ENCODE assay signal across 14 cellular contexts in genomic region chr12:1912580-1913376, GRCh38. TPM values are rescaled to one million over a fixed set of nuclear protein-coding genes. Genes with fewer than 3 reads are reported as not detected.
DNase-seq lines count a peak whose midpoint lies in the region; ATAC-seq, FAIRE-seq and TF ChIP-seq lines count a peak whose summit lies in the region.
"Had no signal": no experiment of that assay in that cellular context is flagged by ENCODE, and none has a peak within 500 bp of the region (broad histone marks: within the 10 kb centered on the region; RNA-seq: fewer than 3 reads in every experiment).

No MANE protein-coding gene starts in this region.

- DNase-seq in activated effector memory CD4-positive, alpha-beta T cell treated with anti-CD3 and anti-CD28 coated beads, Interleukin-2, amount 50 U/mL, for 16 hours: peak; percentile 37
- DNase-seq in activated effector memory CD4-positive, alpha-beta T cell treated with Interleukin-2 at 50 U/mL for 16 hours: no peak
- DNase-seq in RKO (ENCODE audit: low spot score) (peak; percentile 45), kidney (peak; percentile 23), urothelium cell line (ENCODE audit: low spot score) (peak; percentile 21), left ventricle myocardium superior (no peak), GOT3 (lab: John Stamatoyannopoulos, UW) (no peak), superior temporal gyrus (ENCODE audit: extremely low spot score) (no peak)
- DNase-seq: activated T-cell treated with anti-CD3 and anti-CD28 coated beads, Interleukin-2, amount 50 U/mL, for 4 hours; NCI-H1930; transverse colon had no signal

- H3K4me3 ChIP-seq in kidney (ENCODE audit: low read length in 2 of 2): no peak overlapping the region
- H3K4me3 ChIP-seq: right lobe of liver, transverse colon had no signal

- no peaks in the 10 kb centered on the region for H3K4me1 ChIP-seq in kidney (ENCODE audit: control insufficient read depth in 1 of 2, insufficient read depth in 1 of 2, low read depth in 1 of 2, low read length in 2 of 2)
- H3K4me1 ChIP-seq: right lobe of liver had no signal

- ATAC-seq in left ventricle myocardium superior: no peak
- ATAC-seq: activated T-cell treated with anti-CD3 and anti-CD28 coated beads, Interleukin-2, amount 50 U/mL, for 4 hours had no signal

- H3K9me3 ChIP-seq in kidney (ENCODE audit: control insufficient read depth in 1 of 2, low read length in 2 of 2): no peaks in the 10 kb centered on the region
- H3K9me3 ChIP-seq: right lobe of liver, transverse colon had no signal

- H3K27ac ChIP-seq in kidney (ENCODE audit: low read depth in 2 of 2, low read length in 2 of 2): no peak overlapping the region
- H3K27ac ChIP-seq: epithelial cell of prostate, right lobe of liver, transverse colon had no signal

- TF ChIP-seq CTCF in kidney (IDR thresholded peaks at IDR 0.05; ENCODE audit: borderline replicate concordance, extremely low read depth, insufficient read depth): no peak

- H3K9ac ChIP-seq in kidney (ENCODE audit: low read length in 2 of 2): no peak overlapping the region

- H3K36me3 ChIP-seq in kidney (ENCODE audit: control insufficient read depth in 1 of 2, insufficient read depth in 2 of 2, low read length in 2 of 2): no peaks in the 10 kb centered on the region
- H3K36me3 ChIP-seq: right lobe of liver, transverse colon had no signal

- FAIRE-seq in kidney (lab: Jason Lieb, UNC): no peak
- no peak for FAIRE-seq in urothelium cell line (lab: Jason Lieb, UNC)

- intact Hi-C loops in kidney (cut with DNase I): no loop called here
- intact Hi-C loops in left ventricle myocardium superior (cut with micrococcal nuclease): no loop called here

RNA-seq across cellular contexts. Expression of gene CACNA2D4, which starts 5.7 kb away (rescaled TPM):
- total RNA-seq in kidney (7.3 TPM), left ventricle myocardium superior (1.0 TPM)
- polyA plus RNA-seq in kidney (ENCODE audit: insufficient read depth, low read depth, low replicate concordance): 2.5 TPM
- total RNA-seq: G401 had no signal

Comparison
In these comparisons a context has a peak if more than half of its experiments do, and no peak if none do; other contexts are left out.
1. DNase-seq: peak in activated effector memory CD4-positive, alpha-beta T cell treated with anti-CD3 and anti-CD28 coated beads, Interleukin-2, amount 50 U/mL, for 16 hours (single experiment), RKO (single experiment), kidney (single experiment) and urothelium cell line (single experiment); none in activated effector memory CD4-positive, alpha-beta T cell treated with Interleukin-2 at 50 U/mL for 16 hours (single experiment), left ventricle myocardium superior (single experiment), GOT3 (single experiment) and superior temporal gyrus (single experiment).